8 cellular contexts compared by ENCODE assay signal in the genomic region with DNA sequence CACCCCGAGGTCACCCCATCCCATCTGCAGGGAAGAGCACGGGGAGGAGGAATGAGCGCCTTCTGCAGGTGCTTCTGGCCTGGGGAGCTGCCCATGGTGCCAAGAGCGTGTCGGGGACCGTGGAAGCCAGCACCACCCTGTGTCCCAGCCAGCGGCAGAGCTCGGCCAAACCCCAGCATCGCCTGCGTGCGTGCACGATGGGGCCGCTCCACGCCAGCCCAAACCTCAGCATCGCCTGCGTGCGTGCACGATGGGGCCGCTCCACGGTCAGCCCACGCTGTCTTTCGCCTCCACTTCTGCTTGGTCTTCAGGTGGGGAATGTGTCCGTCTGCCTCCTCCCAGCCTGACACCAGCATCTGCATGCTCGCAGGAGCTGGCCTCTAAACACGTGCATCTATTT. TPM values are rescaled to one million over a fixed set of nuclear protein-coding genes. Genes with fewer than 3 reads are reported as not detected.
"Had no signal": no experiment of that assay in that cellular context is flagged by ENCODE, and none has a peak within 500 bp of the region (broad histone marks: within the 10 kb centered on the region; RNA-seq: fewer than 3 reads in every experiment).

No MANE protein-coding gene starts in this region.

- H3K27ac Mint-ChIP-seq: IgD-negative memory B cell had no signal

- H2AFZ ChIP-seq: GM23248 had no signal

- H3K9me3 Mint-ChIP-seq: H9, IgD-negative memory B cell had no signal

- H3K27ac ChIP-seq: GM23248 had no signal

- H3K4me1 Mint-ChIP-seq: H9 had no signal

- DNase-seq: GM23248, GOT3, H9, HCEC 1CT, KBM-7 had no signal

- H3K4me3 ChIP-seq: GM23248 had no signal

- H3K4me3 Mint-ChIP-seq: H9 had no signal

- H3K9ac ChIP-seq: GM23248 had no signal

- H3K27me3 Mint-ChIP-seq: IgD-negative memory B cell had no signal

RNA-seq across cellular contexts. Expression of a gene that starts 23.7 kb away (rescaled TPM):
- total RNA-seq: GM23248, H4, H9, HT-29 had no signal
